In the genomic region with DNA sequence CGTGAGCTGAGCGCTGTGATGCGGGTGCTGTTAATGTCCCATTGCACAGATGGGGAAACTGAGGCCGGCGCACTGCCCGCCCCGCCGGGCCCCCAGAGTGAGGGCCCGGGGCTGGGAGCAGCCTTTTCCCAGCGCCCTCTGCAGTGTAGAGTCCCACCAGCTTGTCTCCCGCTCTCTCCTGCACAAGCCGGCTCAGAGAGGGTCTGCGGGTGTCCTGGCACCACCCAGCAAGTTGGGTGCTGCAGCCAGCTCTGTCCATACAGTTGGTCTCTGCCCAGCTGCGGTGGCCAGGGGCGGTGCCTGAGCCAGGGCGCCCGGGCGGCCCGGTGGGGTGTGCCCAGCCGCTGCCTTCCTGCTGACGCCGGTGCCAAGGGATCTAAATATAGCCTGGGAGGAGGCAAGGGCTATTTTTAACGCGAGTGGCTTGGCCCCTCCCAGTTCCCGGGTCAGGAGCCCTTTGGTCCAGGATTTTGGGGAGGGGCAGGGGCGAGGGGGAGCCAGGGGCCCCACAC, we compare ENCODE assay signal across 8 cellular contexts. TPM values are rescaled to one million over a fixed set of nuclear protein-coding genes. Genes with fewer than 3 reads are reported as not detected.
DNase-seq lines count a peak whose midpoint lies in the region; ATAC-seq, FAIRE-seq and TF ChIP-seq lines count a peak whose summit lies in the region.

No MANE protein-coding gene starts in this region.

- H3K4me1 ChIP-seq in ectodermal cell (ENCODE audit: control insufficient read depth, insufficient read depth, low read length): peaks cover 26% of the 10 kb centered on the region

- H3K27me3 ChIP-seq in ectodermal cell (ENCODE audit: control insufficient read depth, insufficient read depth, low read length, poor library complexity, severe bottlenecking): peaks cover 33% of the 10 kb centered on the region

- DNase-seq in stimulated activated CD4-positive, alpha-beta T cell treated with anti-CD3 and anti-CD28 coated beads, Interleukin-15, amount 100 ng/mL, for 24 hours: peak; percentile 12
- DNase-seq in stimulated activated CD4-positive, alpha-beta T cell treated with anti-CD3 and anti-CD28 coated beads, Interleukin-2, amount 100 ng/mL, for 48 hours: no peak
- peak; percentile 75 for DNase-seq in RCC 7860 (ENCODE audit: low spot score)
- peak; percentile 57 to 67 for DNase-seq in lung microvascular endothelial cell (ENCODE audit: low read depth in 2 of 2)
- DNase-seq in type B pancreatic cell (ENCODE audit: extremely low spot score, unreplicated experiment): no peak

- WGBS in ectodermal cell, 2 experiments: 17 to 19% methylated on average over 26 of the region's 26 CpGs

- no peak for TF ChIP-seq CTCF in type B pancreatic cell (conservative IDR thresholded peaks at IDR 0.05)

- FAIRE-seq in RCC 7860 (lab: Jason Lieb, UNC): peak; percentile 8

- peaks cover 7% of the 10 kb centered on the region for H3K27me3 Mint-ChIP-seq in type B pancreatic cell

- H3K27ac ChIP-seq in ectodermal cell (ENCODE audit: insufficient read depth, low read depth, low read length, poor library complexity, severe bottlenecking): no peak overlapping the region

- ATAC-seq in GM18868 (IDR thresholded peaks at IDR 0.05; ENCODE audit: unreplicated experiment) (no peak), HG03025 (IDR thresholded peaks at IDR 0.05; ENCODE audit: low FRiP score, unreplicated experiment) (no peak)

- no peaks in the 10 kb centered on the region for H3K36me3 Mint-ChIP-seq in type B pancreatic cell

- H3K9me3 Mint-ChIP-seq in type B pancreatic cell: no peaks in the 10 kb centered on the region

- no peaks in the 10 kb centered on the region for H3K9me3 ChIP-seq in ectodermal cell (ENCODE audit: control insufficient read depth, low read length)

- H3K4me3 Mint-ChIP-seq in type B pancreatic cell: peak overlapping the region; percentile 52

- peak overlapping the region; percentile 37 for H3K4me3 ChIP-seq in ectodermal cell (ENCODE audit: insufficient read depth, low read depth, low read length)

- H3K4me1 Mint-ChIP-seq in type B pancreatic cell (ENCODE audit: unreplicated experiment): peaks cover 16% of the 10 kb centered on the region

- no peak overlapping the region for H3K27ac Mint-ChIP-seq in type B pancreatic cell

- no peaks in the 10 kb centered on the region for H3K36me3 ChIP-seq in ectodermal cell (ENCODE audit: control insufficient read depth, insufficient read depth, low read length)

RNA-seq across cellular contexts. Expression of a gene that starts 19.3 kb away (rescaled TPM):
- polyA plus RNA-seq in ectodermal cell (2013, experiment 1 of 4): 5.6 TPM
- 4.5 TPM for polyA plus RNA-seq in ectodermal cell (2013, experiment 2 of 4)
- polyA plus RNA-seq in ectodermal cell (2013, experiment 3 of 4): 4.3 TPM
- 1.9 TPM for polyA plus RNA-seq in ectodermal cell (2013, experiment 4 of 4)
- total RNA-seq in lung microvascular endothelial cell (49.5 and 175 TPM in 2 replicates), type B pancreatic cell (ENCODE audit: low replicate concordance) (31.1 and 67.3 TPM in 2 replicates)

RNA-seq across cellular contexts. Expression of a gene that starts 38.4 kb away (rescaled TPM):
- polyA plus RNA-seq in ectodermal cell (2013, experiment 1 of 4): 210 TPM
- polyA plus RNA-seq in ectodermal cell (2013, experiment 2 of 4): 193 TPM
- polyA plus RNA-seq in ectodermal cell (2013, experiment 3 of 4): 120 TPM
- 124 TPM for polyA plus RNA-seq in ectodermal cell (2013, experiment 4 of 4)
- total RNA-seq in lung microvascular endothelial cell: 50.6 and 51.9 TPM in 2 replicates
- 63.6 and 116 TPM in 2 replicates for total RNA-seq in type B pancreatic cell (ENCODE audit: low replicate concordance)

Comparison
In these comparisons a context has a peak if more than half of its experiments do, and no peak if none do; other contexts are left out.
1. DNase-seq: peak in stimulated activated CD4-positive, alpha-beta T cell treated with anti-CD3 and anti-CD28 coated beads, Interleukin-15, amount 100 ng/mL, for 24 hours (single experiment), RCC 7860 (single experiment) and lung microvascular endothelial cell (2 of 2); none in stimulated activated CD4-positive, alpha-beta T cell treated with anti-CD3 and anti-CD28 coated beads, Interleukin-2, amount 100 ng/mL, for 48 hours (0 of 2) and type B pancreatic cell (single experiment).